21 cellular contexts compared by ENCODE assay signal in the genomic region with DNA sequence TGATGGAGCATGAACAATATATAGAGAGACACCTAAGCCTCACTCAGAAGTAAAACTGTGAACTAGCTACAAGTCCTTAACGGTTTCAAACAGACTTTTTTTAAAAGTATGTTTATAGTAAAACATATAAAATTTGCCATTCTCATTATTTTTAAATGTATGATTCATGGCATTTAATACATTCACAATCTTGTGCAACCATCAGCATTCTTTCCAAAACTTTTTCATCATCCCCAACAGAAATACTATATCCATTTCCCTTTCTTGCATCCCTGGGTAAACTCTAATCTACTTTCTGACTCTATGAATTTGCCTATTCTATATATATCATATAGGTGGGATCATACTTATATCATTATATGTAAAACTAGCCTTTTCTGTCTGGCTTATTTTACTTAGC.
"Had no signal": no experiment of that assay in that cellular context is flagged by ENCODE, and none has a peak within 500 bp of the region (broad histone marks: within the 10 kb centered on the region; RNA-seq: fewer than 3 reads in every experiment).

No MANE protein-coding gene starts in this region.

- H3K4me1 ChIP-seq: foreskin keratinocyte had no signal

- H3K4me1 Mint-ChIP-seq: activated CD4-positive, alpha-beta T cell treated with anti-CD3 and anti-CD28 coated beads for 36 hours; activated CD8-positive, alpha-beta memory T cell treated with anti-CD3 and anti-CD28 coated beads, Interleukin-2, amount 10 ng/mL, durations not matched to agents 7 days and 5 days; central memory CD8-positive, alpha-beta T cell had no signal

- H3K36me3 Mint-ChIP-seq: activated CD4-positive, alpha-beta memory T cell treated with anti-CD3 and anti-CD28 coated beads for 36 hours; activated CD8-positive, alpha-beta memory T cell treated with anti-CD3 and anti-CD28 coated beads, Interleukin-2, amount 10 ng/mL, durations not matched to agents 7 days and 5 days; natural killer cell treated with Interleukin-12 subunit alpha and Interleukin-12 subunit beta and Interleukin-15 and Interleukin-18, amount 100 ng/mL, for 72 hours had no signal

- H3K27me3 Mint-ChIP-seq: activated CD4-positive, alpha-beta memory T cell treated with anti-CD3 and anti-CD28 coated beads for 36 hours; activated CD4-positive, alpha-beta T cell treated with anti-CD3 and anti-CD28 coated beads for 36 hours; activated T-cell treated with anti-CD3 and anti-CD28 coated beads, Interleukin-2, amount 50 U/mL, for 24 hours; progenitor cell of endocrine pancreas had no signal

- ATAC-seq: activated CD4-positive, alpha-beta T cell treated with anti-CD3 and anti-CD28 coated beads for 36 hours; activated CD8-positive, alpha-beta memory T cell treated with anti-CD3 and anti-CD28 coated beads, Interleukin-2, amount 10 ng/mL, durations not matched to agents 7 days and 5 days; effector memory CD8-positive, alpha-beta T cell; foreskin keratinocyte; natural killer cell treated with Interleukin-12 subunit alpha and Interleukin-12 subunit beta and Interleukin-15 and Interleukin-18, amount 100 ng/mL, for 72 hours; T-helper 17 cell had no signal

- H3K4me2 ChIP-seq: smooth muscle cell had no signal

- H3K9me3 Mint-ChIP-seq: activated CD4-positive, alpha-beta memory T cell treated with anti-CD3 and anti-CD28 coated beads for 36 hours; activated T-cell treated with anti-CD3 and anti-CD28 coated beads, Interleukin-2, amount 50 U/mL, for 24 hours; central memory CD8-positive, alpha-beta T cell; effector memory CD8-positive, alpha-beta T cell; natural killer cell treated with Interleukin-12 subunit alpha and Interleukin-12 subunit beta and Interleukin-15 and Interleukin-18, amount 100 ng/mL, for 72 hours had no signal

- H3K36me3 ChIP-seq: adrenal gland, right atrium auricular region had no signal

- H3K27ac Mint-ChIP-seq: activated CD4-positive, alpha-beta memory T cell treated with anti-CD3 and anti-CD28 coated beads for 36 hours; activated CD4-positive, alpha-beta T cell treated with anti-CD3 and anti-CD28 coated beads for 36 hours; activated CD8-positive, alpha-beta memory T cell treated with anti-CD3 and anti-CD28 coated beads, Interleukin-2, amount 10 ng/mL, durations not matched to agents 7 days and 5 days; activated T-cell treated with anti-CD3 and anti-CD28 coated beads, Interleukin-2, amount 50 U/mL, for 24 hours; effector memory CD8-positive, alpha-beta T cell; natural killer cell treated with Interleukin-12 subunit alpha and Interleukin-12 subunit beta and Interleukin-15 and Interleukin-18, amount 100 ng/mL, for 72 hours; T-helper 17 cell had no signal

- H3K4me3 ChIP-seq: adrenal gland, right atrium auricular region, smooth muscle cell had no signal

- H3K27ac ChIP-seq: adrenal gland, epithelial cell of prostate, foreskin keratinocyte, right atrium auricular region had no signal

- H3K27me3 ChIP-seq: adrenal gland, foreskin keratinocyte, right atrium auricular region had no signal

- H3K9me3 ChIP-seq: adrenal gland, right atrium auricular region had no signal

- H3K4me3 Mint-ChIP-seq: activated CD4-positive, alpha-beta memory T cell treated with anti-CD3 and anti-CD28 coated beads for 36 hours; activated CD4-positive, alpha-beta T cell treated with anti-CD3 and anti-CD28 coated beads for 36 hours; activated CD8-positive, alpha-beta memory T cell treated with anti-CD3 and anti-CD28 coated beads, Interleukin-2, amount 10 ng/mL, durations not matched to agents 7 days and 5 days; activated T-cell treated with anti-CD3 and anti-CD28 coated beads, Interleukin-2, amount 50 U/mL, for 24 hours; central memory CD8-positive, alpha-beta T cell; effector memory CD8-positive, alpha-beta T cell; natural killer cell treated with Interleukin-12 subunit alpha and Interleukin-12 subunit beta and Interleukin-15 and Interleukin-18, amount 100 ng/mL, for 72 hours had no signal

- DNase-seq: activated CD4-positive, alpha-beta memory T cell treated with anti-CD3 and anti-CD28 coated beads for 36 hours; activated CD4-positive, alpha-beta T cell treated with anti-CD3 and anti-CD28 coated beads for 36 hours; activated CD8-positive, alpha-beta memory T cell treated with anti-CD3 and anti-CD28 coated beads, Interleukin-2, amount 10 ng/mL, durations not matched to agents 7 days and 5 days; activated naive CD4-positive, alpha-beta T cell treated with anti-CD3 and anti-CD28 coated beads, Interleukin-2, amount 50 U/mL, for 16 hours; activated T-cell treated with anti-CD3 and anti-CD28 coated beads, Interleukin-2, amount 50 U/mL, for 24 hours; adrenal gland; dermis blood vessel endothelial cell; effector memory CD8-positive, alpha-beta T cell; foreskin keratinocyte; mesendoderm; stimulated activated CD4-positive, alpha-beta T cell treated with anti-CD3 and anti-CD28 coated beads, Interleukin-4, amount 100 ng/mL, for 4 hours; stimulated activated CD8-positive, alpha-beta memory T cell treated with anti-CD3 and anti-CD28 coated beads, Interleukin-4, amount 100 ng/mL, for 48 hours; stimulated activated naive CD4-positive, alpha-beta T cell treated with Interleukin-2 at 50 U/mL for 16 hours; T-helper 17 cell; trophoblast cell had no signal
